8 cellular contexts compared by ENCODE assay signal in genomic region chr9:126301985-126302603, GRCh38.
A peak's percentile ranks its signal among the peaks of the same experiment; 100 is the strongest.
DNase-seq lines count a peak whose midpoint lies in the region; ATAC-seq and TF ChIP-seq lines count a peak whose summit lies in the region.

No MANE protein-coding gene starts in this region.

- no peak overlapping the region for H3K4me2 ChIP-seq in SU-DHL-6 (ENCODE audit: low read depth, low read length, poor library complexity, severe bottlenecking)

- ATAC-seq in HG02623 (IDR thresholded peaks at IDR 0.05; ENCODE audit: unreplicated experiment): no peak
- no peak for ATAC-seq in HG03565 (IDR thresholded peaks at IDR 0.05; ENCODE audit: unreplicated experiment)

- H2AFZ ChIP-seq in SU-DHL-6 (ENCODE audit: low read depth, low read length, severe bottlenecking): no peak overlapping the region

- no peaks in the 10 kb centered on the region for H3K9me2 ChIP-seq in SU-DHL-6 (replicated peaks; ENCODE audit: insufficient read depth, low read length)

- no peaks in the 10 kb centered on the region for H3K4me1 ChIP-seq in iPS DF 6.9 (ENCODE audit: control insufficient read depth, insufficient read depth, low read length)

- no peaks in the 10 kb centered on the region for H3K79me2 ChIP-seq in SU-DHL-6 (ENCODE audit: insufficient read depth, low read length)

- H3K36me3 ChIP-seq in SU-DHL-6 (ENCODE audit: low read length) (no peaks in the 10 kb centered on the region), brain microvascular endothelial cell (replicated peaks) (no peaks in the 10 kb centered on the region), iPS DF 6.9 (ENCODE audit: control insufficient read depth, insufficient read depth, low read length) (no peaks in the 10 kb centered on the region)

- no peaks in the 10 kb centered on the region for H3K9me3 ChIP-seq in SU-DHL-6 (ENCODE audit: insufficient read depth, low read length)
- H3K9me3 ChIP-seq in iPS DF 6.9 (ENCODE audit: control insufficient read depth, insufficient read depth, low read length): no peaks in the 10 kb centered on the region

- in situ Hi-C loops in brain microvascular endothelial cell (cut with HindIII; ENCODE audit: low pct_ligation_motif_present, low sequenced_read_pairs): no loop called here

- H3F3A ChIP-seq in SU-DHL-6 (ENCODE audit: insufficient read depth): no peaks in the 10 kb centered on the region

- H3K4me3 ChIP-seq in SU-DHL-6 (ENCODE audit: insufficient read depth, low read length, poor library complexity, severe bottlenecking) (no peak overlapping the region), brain microvascular endothelial cell (ENCODE audit: low read depth, low read length) (no peak overlapping the region), iPS DF 6.9 (ENCODE audit: low read length) (no peak overlapping the region)

- H3K27ac ChIP-seq in SU-DHL-6 (ENCODE audit: low read depth, low read length) (no peak overlapping the region), brain microvascular endothelial cell (no peak overlapping the region), iPS DF 6.9 (ENCODE audit: low read length) (no peak overlapping the region)

- H3K27me3 ChIP-seq in SU-DHL-6 (ENCODE audit: low read length) (no peaks in the 10 kb centered on the region), brain microvascular endothelial cell (replicated peaks) (no peaks in the 10 kb centered on the region), iPS DF 6.9 (ENCODE audit: control insufficient read depth, insufficient read depth, low read length) (no peaks in the 10 kb centered on the region)

- no peaks in the 10 kb centered on the region for H4K20me1 ChIP-seq in SU-DHL-6 (ENCODE audit: low read depth, low read length)

- WGBS in iPS DF 6.9 (ENCODE audit: insufficient coverage, insufficient read length): no CpG with 5 or more reads among the region's 4 CpGs

- DNase-seq in GM04503 (ENCODE audit: low read depth): peak; percentile 18
- DNase-seq in NAMALWA (ENCODE audit: low spot score): peak; percentile 74
- peak; percentile 69 for DNase-seq in brain microvascular endothelial cell
- peak; percentile 47 for DNase-seq in iPS DF 6.9 (ENCODE audit: low read depth, low spot score)
- DNase-seq in stimulated activated CD4-positive, alpha-beta T cell treated with anti-CD3 and anti-CD28 coated beads, Interleukin-12 subunit alpha, Interleukin-12 subunit beta, amount 100 ng/mL, for 4 hours: peak; percentile 12

- H3K9ac ChIP-seq in SU-DHL-6 (ENCODE audit: low read length): no peak overlapping the region

- TF ChIP-seq CTCF in SU-DHL-6 (IDR thresholded peaks at IDR 0.05; ENCODE audit: insufficient read depth, low read length, poor library complexity, severe bottlenecking): peak; percentile 53
- TF ChIP-seq CTCF in brain microvascular endothelial cell (IDR thresholded peaks at IDR 0.05; ENCODE audit: low read depth, low read length, missing control alignments): peak; percentile 89

Comparison
In these comparisons a context has a peak if more than half of its experiments do, and no peak if none do; other contexts are left out.
1. DNase-seq: peak in every context shown above with its lines; median percentile 74 in NAMALWA; 69 in brain microvascular endothelial cell; 47 in iPS DF 6.9; 18 in GM04503; 12 in stimulated activated CD4-positive, alpha-beta T cell treated with anti-CD3 and anti-CD28 coated beads, Interleukin-12 subunit alpha, Interleukin-12 subunit beta, amount 100 ng/mL, for 4 hours.